ENCODE assay signal across 1 cellular context in genomic region chr4:186936496-186937375, GRCh38.
TF ChIP-seq lines count a peak whose summit lies in the region.

No MANE protein-coding gene starts in this region.

TF ChIP-seq in HepG2, 621 proteins besides CTCF, POLR2A, EP300 and RAD21 (continued from another document):
- TF ChIP-seq FOXO4 (CRISPR knock-in tag; conservative IDR thresholded peaks at IDR 0.05) (no peak), ZNF878 (CRISPR knock-in tag; IDR thresholded peaks at IDR 0.05) (peak; percentile 23; the same call in 1 of the 2 replicates), MAZ (IDR thresholded peaks at IDR 0.05; ENCODE audit: borderline replicate concordance, low read depth, low read length) (no peak), MAZ (CRISPR knock-in tag; IDR thresholded peaks at IDR 0.05; ENCODE audit: low read depth) (no peak), RBFOX2 (IDR thresholded peaks at IDR 0.05; ENCODE audit: low read depth, low read length) (0 out of 2 replicates have a peak, but pooled peaks have one; percentile 22), NCOR1 (IDR thresholded peaks at IDR 0.05; ENCODE audit: borderline replicate concordance, low read length) (peak; percentile 64; the same call in 1 of the 2 replicates), ZSCAN9 (CRISPR knock-in tag; IDR thresholded peaks at IDR 0.05; ENCODE audit: borderline replicate concordance) (no peak), RARA (CRISPR knock-in tag; IDR thresholded peaks at IDR 0.05) (no peak), SMYD3 (CRISPR knock-in tag; IDR thresholded peaks at IDR 0.05) (no peak), RCOR2 (CRISPR knock-in tag; IDR thresholded peaks at IDR 0.05) (no peak), MAFK (conservative IDR thresholded peaks at IDR 0.05 in 1 of 2, IDR thresholded peaks at IDR 0.05 in 1 of 2; ENCODE audit: low read length in 2 of 2) (peak; percentile 70 to 72), ZNF687 (CRISPR knock-in tag; IDR thresholded peaks at IDR 0.05) (no peak), ZFP62 (CRISPR knock-in tag; IDR thresholded peaks at IDR 0.05) (no peak), ZNF224 (CRISPR knock-in tag; IDR thresholded peaks at IDR 0.05) (no peak), ZFAT (CRISPR knock-in tag; conservative IDR thresholded peaks at IDR 0.05) (no peak), ZFP36L1 (CRISPR knock-in tag; IDR thresholded peaks at IDR 0.05) (0 out of 2 replicates have a peak, but pooled peaks have one; percentile 25), KLF11 (CRISPR knock-in tag; IDR thresholded peaks at IDR 0.05) (no peak), DMAP1 (CRISPR knock-in tag; IDR thresholded peaks at IDR 0.05) (peak; percentile 19; the same call in 1 of the 2 replicates), ZGPAT (CRISPR knock-in tag; IDR thresholded peaks at IDR 0.05) (peak; percentile 33; the same call in 1 of the 2 replicates), MEF2D (CRISPR knock-in tag; IDR thresholded peaks at IDR 0.05) (no peak), ZC3H13 (CRISPR knock-in tag; IDR thresholded peaks at IDR 0.05) (no peak), ZNF672 (CRISPR knock-in tag; IDR thresholded peaks at IDR 0.05) (no peak), ZNF326 (CRISPR knock-in tag; IDR thresholded peaks at IDR 0.05; ENCODE audit: borderline replicate concordance) (no peak), NCOA2 (CRISPR knock-in tag; IDR thresholded peaks at IDR 0.05) (peak; percentile 20; the same call in 1 of the 2 replicates), REPIN1 (CRISPR knock-in tag; IDR thresholded peaks at IDR 0.05; ENCODE audit: borderline replicate concordance, low read depth) (no peak), ZNF329 (CRISPR knock-in tag; IDR thresholded peaks at IDR 0.05; ENCODE audit: low read depth) (no peak), STAT5B (CRISPR knock-in tag; IDR thresholded peaks at IDR 0.05) (no peak), RBM39 (IDR thresholded peaks at IDR 0.05; ENCODE audit: low read depth, low read length, poor library complexity, severe bottlenecking) (no peak), HMG20A (CRISPR knock-in tag; IDR thresholded peaks at IDR 0.05; ENCODE audit: borderline replicate concordance) (peak; percentile 15; the same call in 1 of the 2 replicates), FOSL2 (CRISPR knock-in tag; IDR thresholded peaks at IDR 0.05) (peak; percentile 29; the same call in 1 of the 2 replicates), MAFF (IDR thresholded peaks at IDR 0.05; ENCODE audit: low read depth, low read length) (peak; percentile 80), SAP130 (CRISPR knock-in tag; IDR thresholded peaks at IDR 0.05; ENCODE audit: low read depth) (peak; percentile 77), ZNF720 (CRISPR knock-in tag; IDR thresholded peaks at IDR 0.05) (no peak), FOXA1 (IDR thresholded peaks at IDR 0.05) (no peak), FOXA1 (CRISPR knock-in tag; IDR thresholded peaks at IDR 0.05) (peak; percentile 51; the same call in 1 of the 2 replicates), ZNF232 (CRISPR knock-in tag; IDR thresholded peaks at IDR 0.05; ENCODE audit: borderline replicate concordance) (no peak), MTA1 (CRISPR knock-in tag; IDR thresholded peaks at IDR 0.05; ENCODE audit: borderline replicate concordance) (no peak), PRMT3 (CRISPR knock-in tag; IDR thresholded peaks at IDR 0.05; ENCODE audit: borderline replicate concordance, low read depth) (no peak), STAG1 (CRISPR knock-in tag; IDR thresholded peaks at IDR 0.05) (peak; percentile 28; the same call in 1 of the 2 replicates)
- TF ChIP-seq, protein P1, sequence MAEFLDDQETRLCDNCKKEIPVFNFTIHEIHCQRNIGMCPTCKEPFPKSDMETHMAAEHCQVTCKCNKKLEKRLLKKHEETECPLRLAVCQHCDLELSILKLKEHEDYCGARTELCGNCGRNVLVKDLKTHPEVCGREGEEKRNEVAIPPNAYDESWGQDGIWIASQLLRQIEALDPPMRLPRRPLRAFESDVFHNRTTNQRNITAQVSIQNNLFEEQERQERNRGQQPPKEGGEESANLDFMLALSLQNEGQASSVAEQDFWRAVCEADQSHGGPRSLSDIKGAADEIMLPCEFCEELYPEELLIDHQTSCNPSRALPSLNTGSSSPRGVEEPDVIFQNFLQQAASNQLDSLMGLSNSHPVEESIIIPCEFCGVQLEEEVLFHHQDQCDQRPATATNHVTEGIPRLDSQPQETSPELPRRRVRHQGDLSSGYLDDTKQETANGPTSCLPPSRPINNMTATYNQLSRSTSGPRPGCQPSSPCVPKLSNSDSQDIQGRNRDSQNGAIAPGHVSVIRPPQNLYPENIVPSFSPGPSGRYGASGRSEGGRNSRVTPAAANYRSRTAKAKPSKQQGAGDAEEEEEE (CRISPR knock-in tag; IDR thresholded peaks at IDR 0.05; ENCODE audit: borderline replicate concordance), result no peak
- TF ChIP-seq, protein P2, sequence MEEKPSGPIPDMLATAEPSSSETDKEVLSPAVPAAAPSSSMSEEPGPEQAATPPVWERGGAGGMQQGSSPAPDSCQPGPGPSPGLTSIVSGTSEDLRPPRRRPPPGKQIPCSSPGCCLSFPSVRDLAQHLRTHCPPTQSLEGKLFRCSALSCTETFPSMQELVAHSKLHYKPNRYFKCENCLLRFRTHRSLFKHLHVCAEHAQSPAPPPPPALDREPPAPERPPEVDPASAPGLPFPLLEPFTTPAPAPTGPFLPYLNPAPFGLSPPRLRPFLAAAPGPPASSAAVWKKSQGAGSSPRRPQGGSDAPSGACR (CRISPR knock-in tag; IDR thresholded peaks at IDR 0.05), result no peak
